8 cellular contexts compared by ENCODE assay signal in genomic region chr7:142516038-142516501, GRCh38.
DNase-seq lines count a peak whose midpoint lies in the region; ATAC-seq and TF ChIP-seq lines count a peak whose summit lies in the region.

No MANE protein-coding gene starts in this region.

- no peak overlapping the region for H3K27ac Mint-ChIP-seq in stimulated activated memory B cell treated with anti-CD40 and anti-IgM and Interleukin-4, amounts not matched to agents 10 μg/mL and 1 μg/mL and 100 μg/mL, for 72 hours

- ATAC-seq in GM19452 (IDR thresholded peaks at IDR 0.05; ENCODE audit: unreplicated experiment) (peak; percentile 95), HG03378 (IDR thresholded peaks at IDR 0.05; ENCODE audit: unreplicated experiment) (peak; percentile 97)
- ATAC-seq in stimulated activated memory B cell treated with anti-CD40 and anti-IgM and Interleukin-4, amounts not matched to agents 10 μg/mL and 1 μg/mL and 100 μg/mL, for 72 hours, result peak; percentile 62

- TF ChIP-seq CTCF in astrocyte of the cerebellum (IDR thresholded peaks at IDR 0.05; ENCODE audit: low read depth, low read length, missing control alignments), result peak; percentile 88

- no peaks in the 10 kb centered on the region for H3K9me3 Mint-ChIP-seq in stimulated activated memory B cell treated with anti-CD40 and anti-IgM and Interleukin-4, amounts not matched to agents 10 μg/mL and 1 μg/mL and 100 μg/mL, for 72 hours

- no peaks in the 10 kb centered on the region for H3K36me3 ChIP-seq in iPS DF 6.9 (ENCODE audit: control insufficient read depth, insufficient read depth, low read length)

- no peak overlapping the region for H3K4me3 ChIP-seq in astrocyte of the cerebellum (ENCODE audit: low read depth, low read length)
- H3K4me3 ChIP-seq in iPS DF 6.9 (ENCODE audit: low read length), result no peak overlapping the region

- H3K27me3 ChIP-seq in iPS DF 6.9 (ENCODE audit: control insufficient read depth, insufficient read depth, low read length), result no peaks in the 10 kb centered on the region

- no peaks in the 10 kb centered on the region for H3K4me1 ChIP-seq in iPS DF 6.9 (ENCODE audit: control insufficient read depth, insufficient read depth, low read length)

- in situ Hi-C loops in astrocyte of the cerebellum (cut with HindIII; ENCODE audit: low sequenced_read_pairs), result no loop called here

- no peak overlapping the region for H3K27ac ChIP-seq in iPS DF 6.9 (ENCODE audit: low read length)

- H3K4me1 Mint-ChIP-seq in stimulated activated memory B cell treated with anti-CD40 and anti-IgM and Interleukin-4, amounts not matched to agents 10 μg/mL and 1 μg/mL and 100 μg/mL, for 72 hours, result peaks cover 7% of the 10 kb centered on the region

- no peaks in the 10 kb centered on the region for H3K36me3 Mint-ChIP-seq in stimulated activated memory B cell treated with anti-CD40 and anti-IgM and Interleukin-4, amounts not matched to agents 10 μg/mL and 1 μg/mL and 100 μg/mL, for 72 hours

- DNase-seq in NCI-H524 (lab: John Stamatoyannopoulos, UW), result peak; percentile 25 to 53
- DNase-seq in NCI-H524 treated with DMSO at 0.1 percent for 48 hours (lab: John Stamatoyannopoulos, UW), result no peak
- peak; percentile 55 for DNase-seq in NCI-H748 (lab: John Stamatoyannopoulos, UW; ENCODE audit: unreplicated experiment)
- peak; percentile 55 for DNase-seq in astrocyte of the cerebellum (ENCODE audit: low read depth)
- DNase-seq in iPS DF 6.9 (ENCODE audit: low read depth, low spot score), result peak; percentile 67

- no peaks in the 10 kb centered on the region for H3K9me3 ChIP-seq in iPS DF 6.9 (ENCODE audit: control insufficient read depth, insufficient read depth, low read length)

- H3K4me3 Mint-ChIP-seq in stimulated activated memory B cell treated with anti-CD40 and anti-IgM and Interleukin-4, amounts not matched to agents 10 μg/mL and 1 μg/mL and 100 μg/mL, for 72 hours, result no peak overlapping the region

- peaks cover 26% of the 10 kb centered on the region for H3K27me3 Mint-ChIP-seq in stimulated activated memory B cell treated with anti-CD40 and anti-IgM and Interleukin-4, amounts not matched to agents 10 μg/mL and 1 μg/mL and 100 μg/mL, for 72 hours

- no CpG with 5 or more reads among the region's 3 CpGs for WGBS in iPS DF 6.9 (ENCODE audit: insufficient coverage, insufficient read length)
